In the genomic region with DNA sequence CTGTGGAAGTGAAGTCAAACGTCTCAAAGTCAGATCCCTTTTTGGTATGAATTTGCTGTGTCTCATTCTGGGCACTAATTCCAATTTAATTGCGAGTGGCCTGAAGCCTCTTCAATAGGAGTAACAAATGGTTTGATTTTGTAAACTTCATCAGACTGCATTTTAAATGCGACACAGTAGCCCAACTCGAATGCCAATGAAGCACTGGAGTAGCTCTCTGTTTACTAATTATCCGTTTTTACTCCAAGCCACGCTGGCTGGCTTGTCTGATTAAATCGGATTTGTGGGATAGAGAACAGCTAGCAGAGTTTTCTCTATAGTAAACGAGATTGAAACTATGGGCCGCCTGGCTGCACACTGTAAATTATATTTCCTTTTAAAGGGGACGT, we compare ENCODE assay signal across 20 cellular contexts.
DNase-seq lines count a peak whose midpoint lies in the region; ATAC-seq, FAIRE-seq and TF ChIP-seq lines count a peak whose summit lies in the region.
"Had no signal": no experiment of that assay in that cellular context is flagged by ENCODE, and none has a peak within 500 bp of the region (broad histone marks: within the 10 kb centered on the region; RNA-seq: fewer than 3 reads in every experiment).

No MANE protein-coding gene starts in this region.

- no peak for ATAC-seq in pancreas
- ATAC-seq: left colon had no signal

- TF ChIP-seq CTCF in pancreas (IDR thresholded peaks at IDR 0.05): no peak

- DNase-seq in DMS 273 (lab: John Stamatoyannopoulos, UW; ENCODE audit: unreplicated experiment) (peak; percentile 7), DMS 273 treated with DMSO at 0.1 percent for 48 hours (lab: John Stamatoyannopoulos, UW) (no peak), astrocyte of the hippocampus (ENCODE audit: low read depth, low spot score) (peak; percentile 35), mesenchymal stem cell (no peak), pancreas (no peak), NCI-H2196 (lab: John Stamatoyannopoulos, UW; ENCODE audit: unreplicated experiment) (no peak)
- DNase-seq in activated CD4-positive, CD25-positive, alpha-beta regulatory T cell (lab: John Stamatoyannopoulos, UW): no peak
- DNase-seq: 8988T; activated CD4-positive, alpha-beta memory T cell treated with anti-CD3 and anti-CD28 coated beads, Interleukin-2, amount 10 ng/mL, durations not matched to agents 7 days and 5 days; amniotic stem cell; effector memory CD4-positive, alpha-beta T cell; esophagus squamous epithelium; left colon; NCI-H1436; T-helper 2 cell; uterus had no signal

- no peak overlapping the region for H3K27ac ChIP-seq in mesenchymal stem cell (ENCODE audit: low read length, poor library complexity, severe bottlenecking)
- peak overlapping the region; percentile 32 for H3K27ac ChIP-seq in skeletal muscle tissue (ENCODE audit: low read depth, low read length)
- no peak overlapping the region for H3K27ac ChIP-seq in pancreas
- H3K27ac ChIP-seq: SJSA1, uterus had no signal

- no peak overlapping the region for H3K4me2 ChIP-seq in mesenchymal stem cell (ENCODE audit: low read length, poor library complexity, severe bottlenecking)

- H3K14ac ChIP-seq in mesenchymal stem cell (ENCODE audit: low read length in 2 of 2): no peak overlapping the region

- H3K23ac ChIP-seq in mesenchymal stem cell (ENCODE audit: low read length in 2 of 2): no peak overlapping the region

- WGBS in mesenchymal stem cell: 89% methylated on average over 10 of the region's 10 CpGs
- 71 to 76% methylated on average over 10 of the region's 10 CpGs for WGBS in pancreas, 2 donors

- H2AK5ac ChIP-seq in mesenchymal stem cell (ENCODE audit: low read length, severe bottlenecking): no peak overlapping the region

- no peak overlapping the region for H2BK5ac ChIP-seq in mesenchymal stem cell (ENCODE audit: low read depth, low read length, poor library complexity, severe bottlenecking)

- H4K8ac ChIP-seq in mesenchymal stem cell (ENCODE audit: low read length): no peak overlapping the region

- no peak for FAIRE-seq in pancreas (lab: Jason Lieb, UNC)
- FAIRE-seq: GM18507 had no signal

- no peak overlapping the region for H2BK15ac ChIP-seq in mesenchymal stem cell (ENCODE audit: low read depth, poor library complexity, severe bottlenecking)

- no peaks in the 10 kb centered on the region for H3K36me3 ChIP-seq in mesenchymal stem cell (ENCODE audit: control insufficient read depth in 1 of 2, insufficient read depth in 2 of 2, low read depth in 1 of 2, low read length in 2 of 2)
- peaks cover 3 to 6% (median 4%) of the 10 kb centered on the region in 3 donors for H3K36me3 ChIP-seq in skeletal muscle tissue (ENCODE audit: control insufficient read depth in 3 of 3, insufficient read depth in 3 of 3, low read length in 3 of 3)
- no peaks in the 10 kb centered on the region for H3K36me3 ChIP-seq in pancreas
- H3K36me3 ChIP-seq: BE2C, SJSA1, uterus had no signal

- H3K9ac ChIP-seq in mesenchymal stem cell (ENCODE audit: low read length): peak overlapping the region; percentile 52
- H3K9ac ChIP-seq in skeletal muscle tissue (ENCODE audit: low read depth in 1 of 3, low read length in 3 of 3): peak overlapping the region in 1 of 3 donors; percentile 23

- H4K91ac ChIP-seq in mesenchymal stem cell (ENCODE audit: low read length): no peak overlapping the region

- no peak overlapping the region for H2BK12ac ChIP-seq in mesenchymal stem cell (ENCODE audit: low read length in 2 of 2)

- H3K27me3 ChIP-seq in mesenchymal stem cell (ENCODE audit: control insufficient read depth in 1 of 2, insufficient read depth in 1 of 2, low read length in 2 of 2) (peaks cover 58 to 63% of the 10 kb centered on the region in 2 experiments), skeletal muscle tissue (ENCODE audit: control insufficient read depth in 3 of 3, insufficient read depth in 3 of 3, low read length in 3 of 3) (no peaks in the 10 kb centered on the region), pancreas (no peaks in the 10 kb centered on the region)
- H3K27me3 ChIP-seq: SJSA1, uterus had no signal

- no peak overlapping the region for H2AFZ ChIP-seq in mesenchymal stem cell (ENCODE audit: low read depth, low read length)

- H3K9me3 ChIP-seq in mesenchymal stem cell (ENCODE audit: control insufficient read depth, low read length) (no peaks in the 10 kb centered on the region), skeletal muscle tissue (ENCODE audit: control insufficient read depth in 3 of 3, low read length in 3 of 3) (no peaks in the 10 kb centered on the region), pancreas (no peaks in the 10 kb centered on the region)
- H3K9me3 ChIP-seq: BE2C, esophagus squamous epithelium, SJSA1, uterus had no signal

- intact Hi-C loops in pancreas (cut with DNase I): no loop called here

- H3K4me1 ChIP-seq in mesenchymal stem cell (ENCODE audit: control insufficient read depth, insufficient read depth, low read depth, low read length) (peaks cover 2% of the 10 kb centered on the region), skeletal muscle tissue (ENCODE audit: control insufficient read depth in 3 of 3, insufficient read depth in 3 of 3, low read length in 3 of 3) (peaks cover 52 to 85% (median 84%) of the 10 kb centered on the region in 3 donors), pancreas (no peaks in the 10 kb centered on the region)
- H3K4me1 ChIP-seq: BE2C, SJSA1, uterus had no signal

- H3K4me3 ChIP-seq in mesenchymal stem cell (ENCODE audit: insufficient read depth in 1 of 2, low read depth in 1 of 2, low read length in 2 of 2) (peak overlapping the region in 1 of 2 experiments; percentile 18), skeletal muscle tissue (ENCODE audit: low read length in 3 of 3) (no peak overlapping the region), pancreas (no peak overlapping the region)
- H3K4me3 ChIP-seq: SJSA1, uterus had no signal

- no peak overlapping the region for H3K4ac ChIP-seq in mesenchymal stem cell (ENCODE audit: low read depth in 1 of 2, low read length in 2 of 2)

- H3K79me1 ChIP-seq in mesenchymal stem cell (replicated peaks; ENCODE audit: low read length, poor library complexity, severe bottlenecking): no peaks in the 10 kb centered on the region

- no peak overlapping the region for H2BK120ac ChIP-seq in mesenchymal stem cell (ENCODE audit: low read depth, low read length)

- no peak overlapping the region for H3K18ac ChIP-seq in mesenchymal stem cell (ENCODE audit: low read depth in 1 of 2, low read length in 2 of 2)

Comparison
In these comparisons a context has a peak if more than half of its experiments do, and no peak if none do; other contexts are left out.
1. DNase-seq: peak in DMS 273 (single experiment) and astrocyte of the hippocampus (single experiment); none in DMS 273 treated with DMSO at 0.1 percent for 48 hours (single experiment), mesenchymal stem cell (single experiment), pancreas (0 of 6), activated CD4-positive, CD25-positive, alpha-beta regulatory T cell (0 of 4) and NCI-H2196 (single experiment).